Comparison of ENCODE assay signal across 1 cellular context in genomic region chr13:99528547-99528946, GRCh38.
TF ChIP-seq lines count a peak whose summit lies in the region.

No MANE protein-coding gene starts in this region.

TF ChIP-seq in GM23338, 12 proteins besides CTCF, POLR2A, EP300 and RAD21 (continued from another document):
- TF ChIP-seq EZH2 (IDR thresholded peaks at IDR 0.05; ENCODE audit: low read depth, unreplicated experiment) (no peak), POLR2AphosphoS5 (IDR thresholded peaks at IDR 0.05; ENCODE audit: low read depth) (no peak), NANOG (IDR thresholded peaks at IDR 0.05; ENCODE audit: borderline replicate concordance) (no peak)
